27 cellular contexts compared by ENCODE assay signal in the genomic region with DNA sequence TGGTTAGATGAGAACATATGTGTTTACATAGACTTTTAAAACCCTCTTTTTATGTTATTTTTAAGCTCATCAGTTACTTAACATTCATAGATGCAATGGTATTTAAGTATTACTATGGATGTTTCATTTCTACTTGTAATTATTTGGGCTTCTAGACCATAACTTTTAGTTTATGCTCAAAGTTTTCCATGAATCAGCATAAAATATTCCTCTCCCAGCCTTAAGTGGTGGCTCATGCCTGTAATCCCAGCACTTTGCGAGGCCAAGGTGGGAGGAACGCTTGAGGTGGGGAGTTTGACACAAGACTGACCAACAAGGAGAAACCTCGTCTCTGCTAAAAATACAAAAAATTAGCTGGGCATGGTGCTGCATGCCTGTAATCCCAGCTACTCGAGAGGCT.
"Had no signal": no experiment of that assay in that cellular context is flagged by ENCODE, and none has a peak within 500 bp of the region (broad histone marks: within the 10 kb centered on the region; RNA-seq: fewer than 3 reads in every experiment).

No MANE protein-coding gene starts in this region.

- H3K27me3 ChIP-seq: colonic mucosa, dorsolateral prefrontal cortex, esophagus muscularis mucosa, esophagus squamous epithelium, foreskin keratinocyte, gastrocnemius medialis, gastroesophageal sphincter, heart left ventricle, heart right ventricle had no signal

- H3K4me1 ChIP-seq: colonic mucosa, esophagus muscularis mucosa, esophagus squamous epithelium, foreskin keratinocyte, gastrocnemius medialis, gastroesophageal sphincter, heart left ventricle, heart right ventricle had no signal

- ATAC-seq: effector memory CD8-positive, alpha-beta T cell; esophagus mucosa; foreskin keratinocyte; gastrocnemius medialis; gastroesophageal sphincter; heart left ventricle; heart right ventricle had no signal

- DNase-seq: colonic mucosa; cortex of kidney; dermis blood vessel endothelial cell; dorsolateral prefrontal cortex; effector CD4-positive, alpha-beta T cell; effector CD8-positive, alpha-beta T cell; effector memory CD4-positive, alpha-beta T cell; effector memory CD8-positive, alpha-beta T cell; endodermal cell; erythroblast; esophagus squamous epithelium; foreskin fibroblast; foreskin keratinocyte; foreskin melanocyte; gastrocnemius medialis; glutamatergic neuron; head of caudate nucleus; heart left ventricle; heart right ventricle had no signal

- H3K36me3 ChIP-seq: colonic mucosa, esophagus muscularis mucosa, esophagus squamous epithelium, gastrocnemius medialis, gastroesophageal sphincter, heart left ventricle, heart right ventricle had no signal

- H3K27ac ChIP-seq: colonic mucosa, coronary artery, dorsolateral prefrontal cortex, epithelial cell of prostate, esophagus muscularis mucosa, esophagus squamous epithelium, foreskin keratinocyte, gastrocnemius medialis, gastroesophageal sphincter, heart left ventricle, heart right ventricle had no signal

- H3K4me3 ChIP-seq: colonic mucosa, coronary artery, dorsolateral prefrontal cortex, esophagus muscularis mucosa, esophagus squamous epithelium, gastrocnemius medialis, gastroesophageal sphincter, heart left ventricle, heart right ventricle had no signal

- H3K9me3 ChIP-seq: colonic mucosa, esophagus squamous epithelium, gastrocnemius medialis had no signal

- FAIRE-seq: endometrium, endothelial cell of umbilical vein, frontal cortex had no signal
